8 cellular contexts compared by ENCODE assay signal in the genomic region with DNA sequence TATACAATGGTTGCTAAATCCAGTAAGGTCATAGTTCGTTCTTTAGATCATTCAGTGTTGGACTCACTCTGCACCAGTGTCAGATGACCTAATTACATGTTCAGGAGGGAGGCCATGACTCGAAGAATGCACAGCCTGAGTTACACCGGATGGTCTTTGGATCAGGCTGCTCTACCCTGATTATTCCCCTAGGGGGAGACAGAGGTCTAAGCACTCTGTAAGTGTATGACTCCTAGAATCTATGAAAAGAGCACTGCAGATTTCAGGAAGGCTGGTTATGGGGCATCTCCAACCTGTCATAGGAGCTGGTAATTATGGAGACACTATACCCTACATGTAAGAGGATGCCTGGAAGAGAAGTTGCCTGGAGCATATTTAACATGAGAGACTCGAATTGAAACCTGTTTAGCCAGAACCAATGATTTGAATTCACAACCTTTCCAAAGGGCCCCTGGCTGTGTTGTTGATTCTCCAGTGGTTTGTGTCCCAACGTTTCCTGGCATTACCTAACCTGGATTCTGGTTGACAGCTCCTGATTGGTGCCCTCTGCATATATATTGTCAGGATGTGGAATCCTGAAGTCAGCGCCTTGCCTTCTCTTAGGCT. TPM values are rescaled to one million over a fixed set of nuclear protein-coding genes. Genes with fewer than 3 reads are reported as not detected.
A peak's percentile ranks its signal among the peaks of the same experiment; 100 is the strongest.
DNase-seq lines count a peak whose midpoint lies in the region; TF ChIP-seq lines count a peak whose summit lies in the region.

A gene with protein sequence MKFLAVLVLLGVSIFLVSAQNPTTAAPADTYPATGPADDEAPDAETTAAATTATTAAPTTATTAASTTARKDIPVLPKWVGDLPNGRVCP (plus strand): TSS at position 584 of the 606 bp plus-strand sequence. CDS start 67 bp downstream, outside the sequence.

- TF ChIP-seq CTCF in GM06990 (IDR thresholded peaks at IDR 0.05; ENCODE audit: insufficient read depth, low read length, poor library complexity, severe bottlenecking) (peak; percentile 87), uterus (IDR thresholded peaks at IDR 0.05) (no peak)

- no peaks in the 10 kb centered on the region for H3K27me3 ChIP-seq in GM06990 (replicated peaks; ENCODE audit: control insufficient read depth, insufficient read depth, low read length)
- peaks cover 7% of the 10 kb centered on the region for H3K27me3 ChIP-seq in H7 (ENCODE audit: control insufficient read depth, insufficient read depth, low read length)
- H3K27me3 ChIP-seq in uterus = no peaks in the 10 kb centered on the region

- no peaks in the 10 kb centered on the region for H3K9me3 ChIP-seq in uterus

- H3K4me3 ChIP-seq in GM06990 (replicated peaks; ENCODE audit: low read depth, low read length) (no peak within 1 kb of the TSS), H7 (ENCODE audit: insufficient read depth, low read depth, low read length) (no peak within 1 kb of the TSS), skeletal muscle cell (ENCODE audit: low read depth, low read length) (no peak within 1 kb of the TSS), uterus (no peak within 1 kb of the TSS)

- intact Hi-C loops in uterus (cut with DNase I; ENCODE audit: low total_unique reads) = no loop called here

- no peak within 1 kb of the TSS for H3K27ac ChIP-seq in uterus

- H3K4me1 ChIP-seq in uterus = no peaks in the 10 kb centered on the region

- no peak for TF ChIP-seq POLR2A in uterus (IDR thresholded peaks at IDR 0.05)

- DNase-seq in GM06990 (ENCODE audit: extremely low read depth, insufficient read length) = peak; percentile 15
- peak; percentile 37 for DNase-seq in H7
- peak; percentile 63 for DNase-seq in LoVo (ENCODE audit: low spot score)
- peak; percentile 54 for DNase-seq in RPMI7951 (ENCODE audit: low read depth)
- peak; percentile 31 to 51 for DNase-seq in activated T-helper 1 cell treated with anti-CD3 and anti-CD28 coated beads, Interleukin-2, amount 50 U/mL, for 16 hours (ENCODE audit: low read depth in 1 of 2, low spot score in 1 of 2)
- peak; percentile 51 for DNase-seq in glomerular endothelial cell (ENCODE audit: extremely low read depth, low read depth, low spot score)
- peak; percentile 11 for DNase-seq in skeletal muscle cell (ENCODE audit: low read depth)
- DNase-seq in uterus = no peak

- no peaks in the 10 kb centered on the region; the same call in 1 of the 2 replicates for H3K36me3 ChIP-seq in GM06990 (ENCODE audit: control insufficient read depth, insufficient read depth, low read length)
- no peaks in the 10 kb centered on the region for H3K36me3 ChIP-seq in H7 (replicated peaks; ENCODE audit: control insufficient read depth, insufficient read depth, low read length)
- H3K36me3 ChIP-seq in uterus = no peaks in the 10 kb centered on the region

RNA-seq across cellular contexts. Expression of the gene that starts here (rescaled TPM):
- not detected in 2 replicates for total RNA-seq in H7 (2014; rRNA removed; shearing (Covaris generic))
- not detected in 2 replicates for total RNA-seq in RPMI7951 (2014; rRNA removed; shearing (Covaris generic))
- total RNA-seq in glomerular endothelial cell (not detected in 2 replicates), uterus (not detected)

Comparison
In these comparisons a context has a peak if more than half of its experiments do, and no peak if none do; other contexts are left out.
1. Peak in DNase-seq in H7; RNA of the gene not detected or under 1 TPM.
2. Peak in DNase-seq in RPMI7951; RNA of the gene not detected or under 1 TPM.
3. Peak in DNase-seq in glomerular endothelial cell; RNA of the gene not detected or under 1 TPM.
4. DNase-seq: peak in GM06990 (single experiment), LoVo (single experiment), activated T-helper 1 cell treated with anti-CD3 and anti-CD28 coated beads, Interleukin-2, amount 50 U/mL, for 16 hours (2 of 2) and skeletal muscle cell (single experiment); none in uterus (0 of 2).